In genomic region chr4:108072300-108072699, GRCh38 we compare ENCODE assay signal across 10 cellular contexts.
A peak's percentile ranks its signal among the peaks of the same experiment; 100 is the strongest.
DNase-seq lines count a peak whose midpoint lies in the region; ATAC-seq and TF ChIP-seq lines count a peak whose summit lies in the region.
"Had no signal": no experiment of that assay in that cellular context is flagged by ENCODE, and none has a peak within 500 bp of the region (broad histone marks: within the 10 kb centered on the region; RNA-seq: fewer than 3 reads in every experiment).

No MANE protein-coding gene starts in this region.

- no peaks in the 10 kb centered on the region for H3K79me2 ChIP-seq in hepatocyte

- peak; percentile 56 for DNase-seq in COLO668 (lab: John Stamatoyannopoulos, UW; ENCODE audit: unreplicated experiment)
- DNase-seq in Jurkat, Clone E6-1 (ENCODE audit: low read depth, low spot score) = peak; percentile 86
- peak; percentile 48 to 49 for DNase-seq in activated CD4-positive, alpha-beta T cell treated with anti-CD3 and anti-CD28 coated beads for 4 hours
- DNase-seq in hepatocyte (ENCODE audit: low spot score) = peak; percentile 35
- no peak for DNase-seq in foreskin melanocyte
- no peak for DNase-seq in KG1 (lab: John Stamatoyannopoulos, UW)
- DNase-seq in GOT3 (lab: John Stamatoyannopoulos, UW) = no peak
- DNase-seq: ovary had no signal

- no peaks in the 10 kb centered on the region for H3K36me3 ChIP-seq in hepatocyte (replicated peaks; ENCODE audit: insufficient read depth, low read depth)
- H3K36me3 ChIP-seq: ovary had no signal

- ATAC-seq in GM18519 (IDR thresholded peaks at IDR 0.05; ENCODE audit: low FRiP score, unreplicated experiment) = no peak

- no peak overlapping the region for H3K4me3 ChIP-seq in Jurkat, Clone E6-1 (ENCODE audit: low read length)
- H3K4me3 ChIP-seq in hepatocyte = no peak overlapping the region
- H3K4me3 ChIP-seq: ovary had no signal

- no peaks in the 10 kb centered on the region for H3K4me1 ChIP-seq in hepatocyte (ENCODE audit: insufficient read depth)

- no peaks in the 10 kb centered on the region for H4K20me1 ChIP-seq in hepatocyte (ENCODE audit: insufficient read depth, poor library complexity, severe bottlenecking)

- WGBS in hepatocyte (ENCODE audit: low lambda C conversion rate, missing lambda C conversion rate) = 53% methylated on average over 4 of the region's 4 CpGs

- TF ChIP-seq CTCF in hepatocyte (IDR thresholded peaks at IDR 0.05; ENCODE audit: poor library complexity) = no peak

- no peak overlapping the region for H3K27ac ChIP-seq in hepatocyte
- H3K27ac ChIP-seq: epithelial cell of prostate, ovary had no signal

- peak overlapping the region; percentile 38 for H3K4me2 ChIP-seq in hepatocyte

- no peaks in the 10 kb centered on the region for H3K9me3 ChIP-seq in hepatocyte (ENCODE audit: low read depth)
- H3K9me3 ChIP-seq: ovary had no signal

- no peaks in the 10 kb centered on the region for H3K9me2 ChIP-seq in hepatocyte (replicated peaks; ENCODE audit: insufficient read depth)

- H2AFZ ChIP-seq in hepatocyte = no peak overlapping the region

- no peaks in the 10 kb centered on the region for H3K27me3 ChIP-seq in hepatocyte
- H3K27me3 ChIP-seq: ovary had no signal

Comparison
In these comparisons a context has a peak if more than half of its experiments do, and no peak if none do; other contexts are left out.
1. DNase-seq: peak in COLO668 (single experiment), Jurkat, Clone E6-1 (single experiment), activated CD4-positive, alpha-beta T cell treated with anti-CD3 and anti-CD28 coated beads for 4 hours (2 of 2) and hepatocyte (single experiment); none in foreskin melanocyte (single experiment), KG1 (single experiment) and GOT3 (single experiment).